37 cellular contexts compared by ENCODE assay signal in genomic region chr11:8122173-8122572, GRCh38. TPM values are rescaled to one million over a fixed set of nuclear protein-coding genes. Genes with fewer than 3 reads are reported as not detected.
"Had no signal": no experiment of that assay in that cellular context is flagged by ENCODE, and none has a peak within 500 bp of the region (broad histone marks: within the 10 kb centered on the region; RNA-seq: fewer than 3 reads in every experiment).

No MANE protein-coding gene starts in this region.

- H3K9me3 ChIP-seq: adrenal gland, ascending aorta had no signal

- DNase-seq: activated B cell treated with CpG ODN at 0.5 μM for 24 hours; activated CD4-positive, alpha-beta memory T cell treated with anti-CD3 and anti-CD28 coated beads for 36 hours; activated CD4-positive, alpha-beta T cell treated with anti-CD3 and anti-CD28 coated beads for 4 hours; activated CD4-positive, alpha-beta T cell treated with anti-CD3 and anti-CD28 coated beads, Interleukin-2, amount 10 ng/mL, durations not matched to agents 24 days and 14 days; activated CD4-positive, alpha-beta T cell treated with anti-CD3 and anti-CD28 coated beads, Interleukin-2, amount 50 U/mL, for 1 hour; activated CD4-positive, alpha-beta T cell treated with anti-CD3 and anti-CD28 coated beads, Interleukin-2, amount 50 U/mL, for 4 hours; activated CD4-positive, CD25-positive, alpha-beta regulatory T cell treated with anti-CD3 and anti-CD28 coated beads, Interleukin-2, amount 50 U/mL, for 72 hours; activated CD8-positive, alpha-beta memory T cell treated with anti-CD3 and anti-CD28 coated beads, Interleukin-2, amount 50 U/mL, for 4 hours; activated CD8-positive, alpha-beta T cell treated with anti-CD3 and anti-CD28 coated beads for 36 hours; activated effector memory CD4-positive, alpha-beta T cell treated with anti-CD3 and anti-CD28 coated beads, Interleukin-2, amount 50 U/mL, for 16 hours; activated gamma-delta T cell treated with Interleukin-2 at 50 U/mL for 16 hours; activated naive CD4-positive, alpha-beta T cell; activated naive CD4-positive, alpha-beta T cell treated with anti-CD3 and anti-CD28 coated beads for 36 hours; activated naive CD4-positive, alpha-beta T cell treated with anti-CD3 and anti-CD28 coated beads, Interleukin-2, amount 50 U/mL, for 16 hours; activated naive CD8-positive, alpha-beta T cell treated with anti-CD3 and anti-CD28 coated beads for 36 hours; activated T-cell treated with anti-CD3 and anti-CD28 coated beads for 4 hours; activated T-cell treated with anti-CD3 and anti-CD28 coated beads, Interleukin-2, amount 50 U/mL, for 1 hour; activated T-cell treated with anti-CD3 and anti-CD28 coated beads, Interleukin-2, amount 50 U/mL, for 4 hours; activated T-cell treated with anti-CD3 and anti-CD28 coated beads, Interleukin-2, amount 50 U/mL, for 72 hours; adrenal gland; amniotic stem cell; caudate nucleus; cerebellar nuclear complex; T-helper 2 cell; T-helper 9 cell had no signal

- H3K27ac ChIP-seq: adrenal gland, ascending aorta, cardiac muscle cell, VCaP had no signal

- H3K4me1 Mint-ChIP-seq: activated B cell treated with CpG ODN at 0.5 μM for 24 hours; activated CD4-positive, alpha-beta T cell treated with anti-CD3 and anti-CD28 coated beads, Interleukin-2, amount 10 ng/mL, durations not matched to agents 24 days and 14 days; activated naive CD8-positive, alpha-beta T cell treated with anti-CD3 and anti-CD28 coated beads for 36 hours; brain; central memory CD8-positive, alpha-beta T cell had no signal

- ATAC-seq: activated CD8-positive, alpha-beta T cell treated with anti-CD3 and anti-CD28 coated beads for 36 hours; activated naive CD4-positive, alpha-beta T cell treated with anti-CD3 and anti-CD28 coated beads, Interleukin-2, amount 50 U/mL, for 72 hours; activated T-cell treated with anti-CD3 and anti-CD28 coated beads, Interleukin-2, amount 50 U/mL, for 4 hours; activated T-cell treated with anti-CD3 and anti-CD28 coated beads, Interleukin-2, amount 50 U/mL, for 72 hours; activated T-helper 17 cell treated with anti-CD3 and anti-CD28 coated beads, Interleukin-2, amount 50 U/mL, for 72 hours had no signal

- H3K27ac Mint-ChIP-seq: activated B cell treated with CpG ODN at 0.5 μM for 24 hours; activated CD4-positive, alpha-beta memory T cell treated with anti-CD3 and anti-CD28 coated beads for 36 hours; activated CD4-positive, alpha-beta T cell treated with anti-CD3 and anti-CD28 coated beads, Interleukin-2, amount 10 ng/mL, durations not matched to agents 24 days and 14 days; activated CD8-positive, alpha-beta T cell treated with anti-CD3 and anti-CD28 coated beads for 36 hours; activated naive CD4-positive, alpha-beta T cell treated with anti-CD3 and anti-CD28 coated beads for 36 hours; activated naive CD4-positive, alpha-beta T cell treated with anti-CD3 and anti-CD28 coated beads, Interleukin-2, amount 50 U/mL, for 72 hours; activated naive CD8-positive, alpha-beta T cell treated with anti-CD3 and anti-CD28 coated beads for 36 hours; activated T-helper 1 cell treated with anti-CD3 and anti-CD28 coated beads, Interleukin-12 subunit alpha, Interleukin-12 subunit beta, Interleukin-2, Interleukin-4 antibody, amounts not matched to agents 30 ng/mL and 10 ng/mL and 1 ng/mL, durations not matched to agents 14 hours and 24 hours and 36 hours; activated T-helper 17 cell treated with anti-CD3 and anti-CD28 coated beads, Interleukin-2, amount 50 U/mL, for 72 hours; brain; T-helper 1 cell treated with Interleukin-12 subunit alpha and Interleukin-12 subunit beta and Interleukin-4 antibody, amounts not matched to agents 30 μg/mL and 1 μg/mL, for 36 hours; T-helper 2 cell treated with Interferon-gamma antibody and Interleukin-4, amounts not matched to agents 5 μg/mL and 100 μg/mL, for 36 hours had no signal

- H3K4me3 Mint-ChIP-seq: activated B cell treated with CpG ODN at 0.5 μM for 24 hours; activated CD4-positive, alpha-beta memory T cell treated with anti-CD3 and anti-CD28 coated beads for 36 hours; activated CD4-positive, alpha-beta T cell treated with anti-CD3 and anti-CD28 coated beads, Interleukin-2, amount 10 ng/mL, durations not matched to agents 24 days and 14 days; activated CD8-positive, alpha-beta T cell treated with anti-CD3 and anti-CD28 coated beads for 36 hours; activated naive CD4-positive, alpha-beta T cell treated with anti-CD3 and anti-CD28 coated beads for 36 hours; activated naive CD8-positive, alpha-beta T cell treated with anti-CD3 and anti-CD28 coated beads for 36 hours; activated T-cell treated with anti-CD3 and anti-CD28 coated beads, Interleukin-2, amount 50 U/mL, for 4 hours; activated T-helper 1 cell treated with anti-CD3 and anti-CD28 coated beads, Interleukin-12 subunit alpha, Interleukin-12 subunit beta, Interleukin-2, Interleukin-4 antibody, amounts not matched to agents 30 ng/mL and 10 ng/mL and 1 ng/mL, durations not matched to agents 14 hours and 24 hours and 36 hours; activated T-helper 17 cell treated with anti-CD3 and anti-CD28 coated beads, Interleukin-2, amount 50 U/mL, for 72 hours; brain; central memory CD8-positive, alpha-beta T cell; T-helper 1 cell treated with Interleukin-12 subunit alpha and Interleukin-12 subunit beta and Interleukin-4 antibody, amounts not matched to agents 30 μg/mL and 1 μg/mL, for 36 hours; T-helper 2 cell treated with Interferon-gamma antibody and Interleukin-4, amounts not matched to agents 5 μg/mL and 100 μg/mL, for 36 hours had no signal

- H3K9me3 Mint-ChIP-seq: activated T-cell treated with anti-CD3 and anti-CD28 coated beads, Interleukin-2, amount 50 U/mL, for 4 hours; activated T-helper 1 cell treated with anti-CD3 and anti-CD28 coated beads, Interleukin-12 subunit alpha, Interleukin-12 subunit beta, Interleukin-2, Interleukin-4 antibody, amounts not matched to agents 30 ng/mL and 10 ng/mL and 1 ng/mL, durations not matched to agents 14 hours and 24 hours and 36 hours; activated T-helper 17 cell treated with anti-CD3 and anti-CD28 coated beads, Interleukin-2, amount 50 U/mL, for 72 hours; central memory CD8-positive, alpha-beta T cell; T-helper 2 cell treated with Interferon-gamma antibody and Interleukin-4, amounts not matched to agents 5 μg/mL and 100 μg/mL, for 36 hours had no signal

- H3K27me3 ChIP-seq: adrenal gland, ascending aorta, cardiac muscle cell had no signal

- H3K27me3 Mint-ChIP-seq: activated B cell treated with CpG ODN at 0.5 μM for 24 hours; activated CD4-positive, alpha-beta memory T cell treated with anti-CD3 and anti-CD28 coated beads for 36 hours; activated CD4-positive, alpha-beta T cell treated with anti-CD3 and anti-CD28 coated beads, Interleukin-2, amount 10 ng/mL, durations not matched to agents 24 days and 14 days; activated naive CD8-positive, alpha-beta T cell treated with anti-CD3 and anti-CD28 coated beads for 36 hours; activated T-helper 17 cell treated with anti-CD3 and anti-CD28 coated beads, Interleukin-2, amount 50 U/mL, for 72 hours; brain; central memory CD8-positive, alpha-beta T cell had no signal

- H3K4me3 ChIP-seq: adrenal gland, ascending aorta, cardiac muscle cell had no signal

- H3K4me1 ChIP-seq: adrenal gland, ascending aorta had no signal

- H3K36me3 ChIP-seq: adrenal gland, ascending aorta, cardiac muscle cell had no signal

- FAIRE-seq: bronchial epithelial cell, TTC549 had no signal

RNA-seq across cellular contexts. Expression of gene TUB, which starts 41.2 kb away (rescaled TPM):
- total RNA-seq: activated B cell treated with CpG ODN at 0.5 μM for 24 hours had no signal
